8 cellular contexts compared by ENCODE assay signal in the genomic region with DNA sequence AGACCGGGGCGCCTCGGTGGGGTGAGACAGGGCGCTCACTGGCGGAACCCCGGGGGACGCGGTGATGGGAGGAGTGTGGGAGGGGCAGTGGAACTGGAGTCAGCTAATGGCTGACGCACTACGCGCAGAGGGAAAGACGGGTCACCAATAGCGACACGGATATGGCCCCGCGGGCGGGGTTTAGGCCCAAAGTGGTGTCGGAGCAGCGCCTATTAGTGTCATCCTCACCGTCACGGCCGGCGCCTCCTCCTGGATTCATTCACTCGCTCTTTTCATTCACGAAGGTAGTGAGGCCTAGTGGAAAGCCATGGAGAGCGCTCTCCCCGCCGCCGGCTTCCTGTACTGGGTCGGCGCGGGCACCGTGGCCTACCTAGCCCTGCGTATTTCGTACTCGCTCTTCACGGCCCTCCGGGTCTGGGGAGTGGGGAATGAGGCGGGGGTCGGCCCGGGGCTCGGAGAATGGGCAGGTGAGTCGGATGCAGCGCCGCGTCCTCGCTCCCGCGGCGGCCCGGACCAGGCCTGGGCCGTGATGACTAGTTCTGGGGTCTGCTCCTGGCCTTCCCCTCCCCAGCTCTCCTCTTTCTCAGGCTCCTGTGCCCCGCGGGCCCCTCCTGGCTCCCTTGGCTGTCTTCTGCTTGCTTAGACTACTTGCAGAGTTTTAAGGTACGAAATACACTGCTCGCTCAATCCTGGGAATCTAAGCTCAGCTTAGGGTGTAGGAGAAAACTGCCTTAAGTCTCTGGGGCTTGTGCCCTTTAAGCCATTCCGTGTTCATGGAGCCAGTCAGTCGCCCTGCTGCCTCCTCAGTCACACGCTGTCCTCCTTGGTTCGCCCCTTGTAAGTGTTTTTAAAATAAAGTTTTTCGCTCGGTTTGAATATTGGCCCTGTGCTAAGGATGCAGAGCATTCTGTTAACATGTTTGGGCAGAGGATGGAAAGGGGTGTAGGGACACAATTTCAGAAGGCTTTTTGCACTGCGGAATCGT. TPM values are rescaled to one million over a fixed set of nuclear protein-coding genes. Genes with fewer than 3 reads are reported as not detected.
DNase-seq lines count a peak whose midpoint lies in the region; ATAC-seq and TF ChIP-seq lines count a peak whose summit lies in the region.

A gene (plus strand): TSS at position 218 of the 985 bp plus-strand sequence. CDS start 90 bp downstream, at position 308.

- H3K27ac ChIP-seq in KMS-11 (peak within 1 kb of the TSS; percentile 90), Peyer's patch (peak within 1 kb of the TSS; percentile 85 to 97 (median 88)), esophagus (ENCODE audit: low read depth in 2 of 2, low read length in 1 of 2) (peak within 1 kb of the TSS; percentile 97 to 98)

- H4K20me1 ChIP-seq in KMS-11 (ENCODE audit: insufficient read depth) = no peaks in the 10 kb centered on the region

- TF ChIP-seq POLR2A in Peyer's patch (IDR thresholded peaks at IDR 0.05) = peak; percentile 95 to 97

- peak; percentile 97 for ATAC-seq in GM21737 (IDR thresholded peaks at IDR 0.05; ENCODE audit: unreplicated experiment)

- H3K4me2 ChIP-seq in KMS-11 = peak within 1 kb of the TSS; percentile 96

- H3K27me3 ChIP-seq in KMS-11 (ENCODE audit: insufficient read depth, low read depth) (no peaks in the 10 kb centered on the region), Peyer's patch (no peaks in the 10 kb centered on the region), esophagus (ENCODE audit: control insufficient read depth in 1 of 2, insufficient read depth in 2 of 2, low read length in 2 of 2) (no peaks in the 10 kb centered on the region), mucosa of stomach (ENCODE audit: control insufficient read depth, insufficient read depth, low read length) (no peaks in the 10 kb centered on the region)

- H3K4me3 ChIP-seq in KMS-11 (IDR thresholded peaks at IDR 0.05; ENCODE audit: insufficient read depth, low read depth, low read length) (no peak within 1 kb of the TSS), Peyer's patch (peak within 1 kb of the TSS; percentile 57 to 98 (median 73)), esophagus (ENCODE audit: low read depth in 1 of 2, low read length in 2 of 2) (peak within 1 kb of the TSS; percentile 88 to 90), mucosa of stomach (ENCODE audit: low read length) (peak within 1 kb of the TSS; percentile 84)

- H3K36me3 ChIP-seq in KMS-11 (ENCODE audit: insufficient read depth) (no peaks in the 10 kb centered on the region), Peyer's patch (no peaks in the 10 kb centered on the region), esophagus (ENCODE audit: control insufficient read depth in 2 of 2, insufficient read depth in 2 of 2, low read length in 1 of 2) (no peaks in the 10 kb centered on the region), mucosa of stomach (ENCODE audit: control insufficient read depth, insufficient read depth, low read length) (no peaks in the 10 kb centered on the region)

- H3K9me3 ChIP-seq in Peyer's patch (no peaks in the 10 kb centered on the region), esophagus (ENCODE audit: control insufficient read depth in 2 of 2, insufficient read depth in 1 of 2, low read depth in 1 of 2, low read length in 1 of 2) (no peaks in the 10 kb centered on the region), mucosa of stomach (ENCODE audit: control insufficient read depth, low read length) (no peaks in the 10 kb centered on the region)

- DNase-seq in DMS79 (lab: John Stamatoyannopoulos, UW) (peak; percentile 99), Peyer's patch (peak; percentile 98 to 100 (median 99))
- DNase-seq in activated T-cell treated with anti-CD3 and anti-CD28 coated beads, Interleukin-2, amount 50 U/mL, for 48 hours = peak; percentile 98 to 99
- DNase-seq in stimulated activated CD8-positive, alpha-beta memory T cell treated with anti-CD3 and anti-CD28 coated beads, Interleukin-7, amount 100 ng/mL, for 1 hour (ENCODE audit: low read depth in 2 of 2) = peak; percentile 97

- TF ChIP-seq CTCF in KMS-11 (conservative IDR thresholded peaks at IDR 0.05; ENCODE audit: low read depth, low read length) = no peak
- TF ChIP-seq CTCF in Peyer's patch (IDR thresholded peaks at IDR 0.05) = no peak

- H3K4me1 ChIP-seq in KMS-11 (ENCODE audit: low read depth, poor library complexity, severe bottlenecking) (peaks cover 33% of the 10 kb centered on the region), Peyer's patch (peaks cover 0 to 7% (median 0%) of the 10 kb centered on the region in 4 donors), esophagus (ENCODE audit: control insufficient read depth in 2 of 2, insufficient read depth in 2 of 2, low read length in 1 of 2) (no peaks in the 10 kb centered on the region), mucosa of stomach (ENCODE audit: control insufficient read depth, insufficient read depth, low read length) (peaks cover 8% of the 10 kb centered on the region)

- peaks cover 32% of the 10 kb centered on the region for H3K79me2 ChIP-seq in KMS-11 (ENCODE audit: insufficient read depth, low read depth)

- H2AFZ ChIP-seq in KMS-11 (ENCODE audit: low read depth) = peak within 1 kb of the TSS; percentile 52

- H3K9ac ChIP-seq in KMS-11 = peak within 1 kb of the TSS; percentile 88
- peak within 1 kb of the TSS; percentile 98 for H3K9ac ChIP-seq in mucosa of stomach (ENCODE audit: low read length)

- 1% methylated on average over 54 to 64 of the region's 64 CpGs for WGBS in esophagus, 2 donors

RNA-seq across cellular contexts. Expression of the gene that starts here (rescaled TPM):
- total RNA-seq in Peyer's patch = 10 to 100 TPM; 12.4 to 69.0 (median 59.4) TPM
- 10 to 100 TPM; 33.2 to 46.7 TPM for polyA plus RNA-seq in esophagus
